20 cellular contexts compared by ENCODE assay signal in the genomic region with DNA sequence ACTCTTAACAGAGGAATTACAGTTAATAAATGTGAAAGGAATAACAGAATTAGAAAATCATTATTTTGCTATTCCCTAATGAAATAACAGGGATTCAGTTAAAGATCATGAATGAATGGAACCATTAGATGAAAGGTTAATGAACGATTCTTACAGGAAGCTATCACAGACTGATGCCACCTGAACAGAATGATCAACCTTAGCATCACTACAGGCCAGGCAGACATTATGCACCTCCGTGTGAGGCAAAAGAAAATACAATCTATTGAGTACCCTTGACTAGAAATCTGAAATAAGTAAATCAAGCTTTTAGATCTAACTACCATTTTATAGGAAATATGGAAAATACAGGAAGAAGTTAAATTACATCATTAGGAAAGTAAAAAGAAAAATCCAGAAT.
"Had no signal": no experiment of that assay in that cellular context is flagged by ENCODE, and none has a peak within 500 bp of the region (broad histone marks: within the 10 kb centered on the region; RNA-seq: fewer than 3 reads in every experiment).

No MANE protein-coding gene starts in this region.

- H3K27ac ChIP-seq: cardiac muscle cell, colonic mucosa, esophagus squamous epithelium, left lung, right atrium auricular region, skin epidermis, VCaP had no signal

- H3K4me1 ChIP-seq: colonic mucosa had no signal

- H3K27me3 ChIP-seq: cardiac muscle cell, colonic mucosa, esophagus squamous epithelium, left lung, right atrium auricular region had no signal

- H3K4me3 ChIP-seq: cardiac muscle cell, colonic mucosa, esophagus squamous epithelium, left lung, right atrium auricular region, skin epidermis had no signal

- H3K27ac Mint-ChIP-seq: activated CD4-positive, alpha-beta memory T cell treated with anti-CD3 and anti-CD28 coated beads for 36 hours; progenitor cell of endocrine pancreas had no signal

- H3K9me3 Mint-ChIP-seq: activated CD4-positive, alpha-beta memory T cell treated with anti-CD3 and anti-CD28 coated beads for 36 hours; nephron had no signal

- H3K36me3 ChIP-seq: cardiac muscle cell, colonic mucosa, esophagus squamous epithelium, left lung, right atrium auricular region had no signal

- ATAC-seq: left lung had no signal

- H3K27me3 Mint-ChIP-seq: activated CD4-positive, alpha-beta memory T cell treated with anti-CD3 and anti-CD28 coated beads for 36 hours; progenitor cell of endocrine pancreas had no signal

- H3K9me3 ChIP-seq: colonic mucosa, esophagus squamous epithelium, left lung, right atrium auricular region had no signal

- DNase-seq: activated CD4-positive, alpha-beta memory T cell treated with anti-CD3 and anti-CD28 coated beads for 36 hours; activated naive CD4-positive, alpha-beta T cell; colonic mucosa; esophagus squamous epithelium; hippocampal formation; kidney; left lung; mammary epithelial cell; occipital lobe; stimulated activated CD4-positive, alpha-beta T cell treated with anti-CD3 and anti-CD28 coated beads, Interleukin-15, amount 100 ng/mL, for 24 hours; stimulated activated CD4-positive, alpha-beta T cell treated with anti-CD3 and anti-CD28 coated beads, Interleukin-4, amount 100 ng/mL, for 1 hour; stimulated activated naive CD4-positive, alpha-beta T cell treated with Interleukin-2 at 50 U/mL for 16 hours; substantia nigra; T-helper 1 cell had no signal

- H3K4me3 Mint-ChIP-seq: activated CD4-positive, alpha-beta memory T cell treated with anti-CD3 and anti-CD28 coated beads for 36 hours; nephron had no signal
